In genomic region chr13:36430247-36431203, GRCh38 we compare ENCODE assay signal across 1 cellular context.
TF ChIP-seq lines count a peak whose summit lies in the region.

No MANE protein-coding gene starts in this region.

TF ChIP-seq in SK-N-SH treated with all-trans-retinoic acid at 6 μM for 48 hours, 23 proteins besides CTCF, POLR2A, EP300 and RAD21 (continued from another document):
- TF ChIP-seq ZFP30 (CRISPR knock-in tag; IDR thresholded peaks at IDR 0.05) (no peak), ZNF8 (CRISPR knock-in tag; IDR thresholded peaks at IDR 0.05) (no peak), ISL1 (CRISPR knock-in tag; IDR thresholded peaks at IDR 0.05) (no peak)
- TF ChIP-seq, protein P1, sequence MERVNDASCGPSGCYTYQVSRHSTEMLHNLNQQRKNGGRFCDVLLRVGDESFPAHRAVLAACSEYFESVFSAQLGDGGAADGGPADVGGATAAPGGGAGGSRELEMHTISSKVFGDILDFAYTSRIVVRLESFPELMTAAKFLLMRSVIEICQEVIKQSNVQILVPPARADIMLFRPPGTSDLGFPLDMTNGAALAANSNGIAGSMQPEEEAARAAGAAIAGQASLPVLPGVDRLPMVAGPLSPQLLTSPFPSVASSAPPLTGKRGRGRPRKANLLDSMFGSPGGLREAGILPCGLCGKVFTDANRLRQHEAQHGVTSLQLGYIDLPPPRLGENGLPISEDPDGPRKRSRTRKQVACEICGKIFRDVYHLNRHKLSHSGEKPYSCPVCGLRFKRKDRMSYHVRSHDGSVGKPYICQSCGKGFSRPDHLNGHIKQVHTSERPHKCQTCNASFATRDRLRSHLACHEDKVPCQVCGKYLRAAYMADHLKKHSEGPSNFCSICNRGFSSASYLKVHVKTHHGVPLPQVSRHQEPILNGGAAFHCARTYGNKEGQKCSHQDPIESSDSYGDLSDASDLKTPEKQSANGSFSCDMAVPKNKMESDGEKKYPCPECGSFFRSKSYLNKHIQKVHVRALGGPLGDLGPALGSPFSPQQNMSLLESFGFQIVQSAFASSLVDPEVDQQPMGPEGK (CRISPR knock-in tag; IDR thresholded peaks at IDR 0.05; ENCODE audit: borderline replicate concordance) = no peak
